1 cellular context compared by ENCODE assay signal in genomic region chr3:137767146-137768020, GRCh38.
TF ChIP-seq lines count a peak whose summit lies in the region.

No MANE protein-coding gene starts in this region.

TF ChIP-seq in H1, 55 proteins besides CTCF, POLR2A, EP300 and RAD21:
- TF ChIP-seq SP1 (IDR thresholded peaks at IDR 0.05; ENCODE audit: low read depth, low read length) (peak; percentile 10; the same call in 1 of the 2 replicates), SAP30 (IDR thresholded peaks at IDR 0.05; ENCODE audit: insufficient read depth, insufficient replicate concordance, low read length) (no peak), CHD2 (IDR thresholded peaks at IDR 0.05; ENCODE audit: low read length) (no peak), RNF2 (IDR thresholded peaks at IDR 0.05; ENCODE audit: borderline replicate concordance, low read depth, low read length, missing control alignments, poor library complexity, severe bottlenecking) (peak; percentile 31), BACH1 (IDR thresholded peaks at IDR 0.05; ENCODE audit: low read length) (peak; percentile 74; the same call in 1 of the 2 replicates), SIX5 (IDR thresholded peaks at IDR 0.05; ENCODE audit: low read depth, low read length) (no peak), TAF7 (optimal IDR thresholded peaks at IDR 0.05; ENCODE audit: borderline replicate concordance, low read depth, low read length) (no peak), GABPA (IDR thresholded peaks at IDR 0.05; ENCODE audit: borderline replicate concordance, insufficient read depth, low read length) (no peak), HDAC2 (IDR thresholded peaks at IDR 0.05; ENCODE audit: borderline replicate concordance in 1 of 2, low read depth in 2 of 2, low read length in 2 of 2) (peak in 1 of 2 experiments; percentile 92; a peak in 3 of 4 replicates), CHD7 (IDR thresholded peaks at IDR 0.05; ENCODE audit: insufficient replicate concordance, low read length) (peak; percentile 94), SIN3A (conservative IDR thresholded peaks at IDR 0.05 in 1 of 2, IDR thresholded peaks at IDR 0.05 in 1 of 2; ENCODE audit: low read depth in 1 of 2, low read length in 2 of 2) (peak in 1 of 2 experiments; percentile 44; a peak in 2 of 4 replicates), NANOG (IDR thresholded peaks at IDR 0.05; ENCODE audit: insufficient read depth, low read depth, low read length, poor library complexity, severe bottlenecking) (peak; percentile 66)
TF ChIP-seq in H1: peak in this region for 7.
